In the genomic region with DNA sequence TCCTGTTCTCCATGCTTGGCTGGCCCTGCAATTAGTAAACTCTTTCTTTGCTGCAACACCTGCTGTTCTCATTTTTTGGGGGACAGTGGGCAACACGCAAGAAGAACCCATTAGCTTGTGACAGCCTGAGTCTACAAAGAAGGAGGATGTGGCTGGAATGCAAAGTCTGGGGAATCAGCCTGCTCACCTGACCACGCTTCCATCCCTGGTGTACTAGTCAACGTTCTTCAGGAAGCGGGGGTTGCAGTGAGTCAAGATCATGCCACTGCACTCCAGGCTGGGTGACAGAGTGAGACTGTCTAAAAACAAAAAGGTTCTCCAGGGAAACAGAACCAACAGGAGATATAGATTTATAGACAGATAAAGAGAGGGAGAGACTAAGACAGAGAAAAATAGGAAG, we compare ENCODE assay signal across 17 cellular contexts. TPM values are rescaled to one million over a fixed set of nuclear protein-coding genes. Genes with fewer than 3 reads are reported as not detected.
DNase-seq lines count a peak whose midpoint lies in the region; ATAC-seq and TF ChIP-seq lines count a peak whose summit lies in the region.
"Had no signal": no experiment of that assay in that cellular context is flagged by ENCODE, and none has a peak within 500 bp of the region (broad histone marks: within the 10 kb centered on the region; RNA-seq: fewer than 3 reads in every experiment).

No MANE protein-coding gene starts in this region.

- ATAC-seq in foreskin keratinocyte, result peak; percentile 80
- ATAC-seq in GM21367 (IDR thresholded peaks at IDR 0.05; ENCODE audit: unreplicated experiment), result no peak
- ATAC-seq in GM19351 (IDR thresholded peaks at IDR 0.05; ENCODE audit: unreplicated experiment), result no peak

- no peak overlapping the region for H3K4me3 ChIP-seq in GM12865 (ENCODE audit: low read depth, low read length)
- H3K4me3 ChIP-seq: prostate gland, thoracic aorta had no signal

- H3K27ac ChIP-seq in foreskin keratinocyte, result no peak overlapping the region
- H3K27ac ChIP-seq: prostate gland, thoracic aorta had no signal

- peak; percentile 3 for DNase-seq in ACHN
- DNase-seq in GM12865 (ENCODE audit: low read depth), result peak; percentile 9
- peak; percentile 21 for DNase-seq in RPMI7951 (ENCODE audit: low read depth)
- peak; percentile 55 to 73 for DNase-seq in foreskin keratinocyte
- no peak for DNase-seq in activated CD4-positive, CD25-positive, alpha-beta regulatory T cell (lab: John Stamatoyannopoulos, UW)
- DNase-seq in activated CD4-positive, alpha-beta T cell treated with anti-CD3 and anti-CD28 coated beads, Interleukin-2, amount 50 U/mL, for 4 hours, result no peak
- DNase-seq: activated effector memory CD4-positive, alpha-beta T cell treated with anti-CD3 and anti-CD28 coated beads, Interleukin-2, amount 50 U/mL, for 16 hours; aorta; IMR-90; SK-N-SH had no signal

- no peaks in the 10 kb centered on the region for H3K27me3 ChIP-seq in foreskin keratinocyte

- H3K4me1 ChIP-seq in foreskin keratinocyte, result peaks cover 5% of the 10 kb centered on the region
- H3K4me1 ChIP-seq: prostate gland had no signal

- no peak for TF ChIP-seq CTCF in GM12865 (IDR thresholded peaks at IDR 0.05; ENCODE audit: insufficient read depth, low read depth, low read length, missing control alignments)
- no peak for TF ChIP-seq CTCF in foreskin keratinocyte (conservative IDR thresholded peaks at IDR 0.05)

- in situ Hi-C loops in ACHN (cut with HindIII; ENCODE audit: low pct_ligation_motif_present, low pct_unique_long_range_greater_than_20kb, low sequenced_read_pairs), result no loop called here

RNA-seq across cellular contexts. Expression of a gene that starts 27.7 kb away (rescaled TPM):
- total RNA-seq in RPMI7951 (2014; rRNA removed; shearing (Covaris generic)), result not detected in 2 replicates
- total RNA-seq in foreskin keratinocyte, result not detected in 2 replicates
- polyA plus RNA-seq in foreskin keratinocyte, result not detected in 2 replicates
- total RNA-seq: activated CD8-positive, alpha-beta memory T cell treated with anti-CD3 and anti-CD28 coated beads for 36 hours; dermis microvascular lymphatic vessel endothelial cell; IMR-90; NCI-H460 had no signal
- polyA plus RNA-seq: IMR-90, SK-N-SH had no signal

Comparison
In these comparisons a context has a peak if more than half of its experiments do, and no peak if none do; other contexts are left out.
1. DNase-seq: peak in ACHN (single experiment), GM12865 (single experiment), RPMI7951 (single experiment) and foreskin keratinocyte (2 of 2); none in activated CD4-positive, CD25-positive, alpha-beta regulatory T cell (0 of 4) and activated CD4-positive, alpha-beta T cell treated with anti-CD3 and anti-CD28 coated beads, Interleukin-2, amount 50 U/mL, for 4 hours (0 of 2).